9 cellular contexts compared by ENCODE assay signal in the genomic region with DNA sequence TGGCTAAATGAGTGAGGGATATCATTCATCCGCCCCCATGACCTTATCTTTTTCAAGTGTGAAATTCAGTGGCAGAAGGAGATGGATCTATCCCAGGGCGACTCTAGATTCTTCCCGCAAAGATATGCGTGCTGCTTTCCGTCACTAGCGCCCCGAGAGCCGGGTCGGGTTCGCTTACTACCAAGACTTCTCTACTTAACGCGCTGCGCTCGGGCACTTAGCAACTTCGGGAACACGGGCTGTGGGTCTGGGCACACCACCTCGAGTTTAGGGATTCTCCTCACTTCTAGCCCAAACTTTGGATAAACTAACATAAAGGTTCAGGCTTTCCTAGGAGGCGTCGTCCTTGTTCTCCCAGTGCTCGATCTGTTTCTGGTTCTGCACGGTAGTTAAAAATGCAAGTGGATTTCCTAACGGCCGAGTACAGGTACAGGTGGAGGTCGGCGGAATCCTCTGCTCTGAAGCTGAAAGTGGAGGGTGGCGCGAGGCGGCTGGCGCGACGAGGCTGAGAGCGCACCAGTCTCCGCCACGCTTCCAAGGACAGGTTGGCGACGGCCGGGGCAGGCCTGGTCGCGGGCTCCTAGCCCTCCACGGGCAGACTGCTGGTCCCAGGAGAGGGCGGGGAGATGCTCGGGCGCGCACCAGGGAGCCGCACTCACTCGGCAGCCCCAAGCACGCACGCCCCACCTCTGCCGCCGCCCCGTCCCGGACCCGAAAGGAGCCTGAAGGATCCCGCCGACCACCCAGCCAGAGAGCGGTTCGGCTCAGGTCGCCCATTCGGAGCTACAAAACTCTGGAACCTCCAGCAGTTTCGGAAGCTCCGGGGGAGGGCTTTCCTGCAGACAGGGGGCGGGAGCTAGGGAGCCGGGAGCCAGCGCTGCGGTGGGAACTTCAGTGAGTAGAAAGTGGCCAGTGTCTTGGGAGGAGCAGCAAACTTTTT.
DNase-seq lines count a peak whose midpoint lies in the region; ATAC-seq and TF ChIP-seq lines count a peak whose summit lies in the region.
"Had no signal": no experiment of that assay in that cellular context is flagged by ENCODE, and none has a peak within 500 bp of the region (broad histone marks: within the 10 kb centered on the region; RNA-seq: fewer than 3 reads in every experiment).

No MANE protein-coding gene starts in this region.

- peak; percentile 31 for TF ChIP-seq CTCF in AG09309 (IDR thresholded peaks at IDR 0.05; ENCODE audit: control insufficient read depth, insufficient read depth, low read depth, low read length, missing control alignments)
- TF ChIP-seq CTCF in fibroblast of pulmonary artery (IDR thresholded peaks at IDR 0.05; ENCODE audit: low read length, missing control alignments) = no peak

- H3K9me3 ChIP-seq in NT2/D1 (ENCODE audit: insufficient read depth, low read length) = no peaks in the 10 kb centered on the region
- peaks cover 0 to 15% of the 10 kb centered on the region in 2 donors for H3K9me3 ChIP-seq in neuronal stem cell (replicated peaks in 1 of 2; ENCODE audit: control insufficient read depth in 2 of 2, insufficient read depth in 1 of 2, low read depth in 1 of 2, low read length in 2 of 2)

- H3K4me1 ChIP-seq in NT2/D1 (ENCODE audit: insufficient read depth, insufficient read length) (peaks cover 2% of the 10 kb centered on the region), neuronal stem cell (ENCODE audit: control insufficient read depth in 2 of 2, insufficient read depth in 1 of 2, low read depth in 1 of 2, low read length in 2 of 2) (peaks cover 6 to 16% of the 10 kb centered on the region in 2 donors)

- no peak overlapping the region for H2BK5ac ChIP-seq in neuronal stem cell (ENCODE audit: low read length)

- H3K18ac ChIP-seq in neuronal stem cell (ENCODE audit: low read length) = peak overlapping the region; percentile 61

- ATAC-seq in GM19395 (IDR thresholded peaks at IDR 0.05; ENCODE audit: unreplicated experiment) (no peak), HG02759 (IDR thresholded peaks at IDR 0.05; ENCODE audit: unreplicated experiment) (no peak), HG02763 (IDR thresholded peaks at IDR 0.05; ENCODE audit: unreplicated experiment) (no peak)

- no peak overlapping the region for H4K8ac ChIP-seq in neuronal stem cell (ENCODE audit: low read depth, low read length)

- no peak overlapping the region for H2BK12ac ChIP-seq in neuronal stem cell (ENCODE audit: low read length)

- peak overlapping the region; percentile 89 for H2AFZ ChIP-seq in neuronal stem cell (ENCODE audit: low read length)

- DNase-seq in AG09309 (ENCODE audit: low read depth) (no peak), NT2/D1 (ENCODE audit: low read depth, low spot score) (no peak), fibroblast of pulmonary artery (ENCODE audit: low read depth) (peak; percentile 32), neuronal stem cell (ENCODE audit: low spot score) (peak; percentile 50), midbrain (lab: John Stamatoyannopoulos, UW) (no peak)
- DNase-seq: RPMI8226 had no signal

- no peak overlapping the region for H3K23ac ChIP-seq in neuronal stem cell (ENCODE audit: low read depth, low read length, poor library complexity)

- H3K9ac ChIP-seq in NT2/D1 (ENCODE audit: insufficient read length, low read depth) = peak overlapping the region; percentile 81
- H3K9ac ChIP-seq in neuronal stem cell (ENCODE audit: low read depth, low read length, poor library complexity) = peak overlapping the region; percentile 9

- H3K27me3 ChIP-seq in NT2/D1 (ENCODE audit: insufficient read depth, insufficient read length) (no peaks in the 10 kb centered on the region), neuronal stem cell (ENCODE audit: control insufficient read depth in 3 of 3, insufficient read depth in 3 of 3, low read depth in 1 of 3, low read length in 3 of 3) (peaks cover 0 to 12% (median 0%) of the 10 kb centered on the region in 3 experiments)

- H3K79me1 ChIP-seq in neuronal stem cell (ENCODE audit: low read depth, low read length) = no peaks in the 10 kb centered on the region

- no peak overlapping the region for H2AK5ac ChIP-seq in neuronal stem cell (ENCODE audit: low read depth, low read length)

- H3K14ac ChIP-seq in neuronal stem cell (ENCODE audit: low read length) = no peak overlapping the region

- H2BK15ac ChIP-seq in neuronal stem cell (ENCODE audit: low read length) = no peak overlapping the region

- peak overlapping the region; percentile 19 for H2BK120ac ChIP-seq in neuronal stem cell (ENCODE audit: low read depth, low read length)

- no CpG with 5 or more reads among the region's 65 CpGs for WGBS in neuronal stem cell (ENCODE audit: extremely low coverage in 2 of 2, insufficient read length in 2 of 2, insufficient replicate concordance in 1 of 2), 2 donors

- peak overlapping the region; percentile 64 for H3K4me3 ChIP-seq in AG09309 (ENCODE audit: control insufficient read depth, low read depth, low read length)
- peak overlapping the region; percentile 69 for H3K4me3 ChIP-seq in NT2/D1 (ENCODE audit: insufficient read length, low read depth)
- H3K4me3 ChIP-seq in fibroblast of pulmonary artery (replicated peaks; ENCODE audit: low read depth, low read length) = peak overlapping the region; percentile 64
- H3K4me3 ChIP-seq in neuronal stem cell (ENCODE audit: low read length in 2 of 2) = peak overlapping the region; percentile 71 to 89

- H4K91ac ChIP-seq in neuronal stem cell (ENCODE audit: low read depth, low read length, poor library complexity) = no peak overlapping the region

- no peak overlapping the region for H3K4ac ChIP-seq in neuronal stem cell (ENCODE audit: low read length)

- H3K27ac ChIP-seq in neuronal stem cell (replicated peaks; ENCODE audit: low read length) = no peak overlapping the region

- peak overlapping the region; percentile 99 for H3K4me2 ChIP-seq in neuronal stem cell (ENCODE audit: insufficient read depth, low read length, poor library complexity, severe bottlenecking)

- peaks cover 14% of the 10 kb centered on the region for H3K36me3 ChIP-seq in NT2/D1 (ENCODE audit: insufficient read depth, insufficient read length, low read length)
- peaks cover 0 to 12% of the 10 kb centered on the region in 2 donors for H3K36me3 ChIP-seq in neuronal stem cell (replicated peaks in 1 of 2; ENCODE audit: control insufficient read depth in 2 of 2, insufficient read depth in 2 of 2, low read length in 2 of 2)

Comparison
In these comparisons a context has a peak if more than half of its experiments do, and no peak if none do; other contexts are left out.
1. DNase-seq: peak in fibroblast of pulmonary artery (single experiment) and neuronal stem cell (single experiment); none in AG09309 (single experiment), NT2/D1 (single experiment) and midbrain (single experiment).
2. Peak in every context shown above with its lines, with median percentiles within 50 percentile points of each other: H3K4me3 ChIP-seq.